In genomic region chr14:50823763-50824636, GRCh38 we compare ENCODE assay signal across 9 cellular contexts. TPM values are rescaled to one million over a fixed set of nuclear protein-coding genes. Genes with fewer than 3 reads are reported as not detected.
DNase-seq lines count a peak whose midpoint lies in the region; ATAC-seq, FAIRE-seq and TF ChIP-seq lines count a peak whose summit lies in the region.
"Had no signal": no experiment of that assay in that cellular context is flagged by ENCODE, and none has a peak within 500 bp of the region (broad histone marks: within the 10 kb centered on the region; RNA-seq: fewer than 3 reads in every experiment).

No MANE protein-coding gene starts in this region.

- peak in 3 of 5 donors; percentile 14 to 22 (median 16) for DNase-seq in CD4-positive, alpha-beta memory T cell
- DNase-seq in GM19239 (ENCODE audit: insufficient read length, low spot score) = no peak
- no peak for DNase-seq in central memory CD8-positive, alpha-beta T cell (ENCODE audit: low spot score in 2 of 2)
- DNase-seq in stomach = peak; percentile 64
- no peak for DNase-seq in stimulated activated naive CD4-positive, alpha-beta T cell treated with Interleukin-2 at 50 U/mL for 16 hours (lab: John Stamatoyannopoulos, UW)
- no peak for DNase-seq in RKO (ENCODE audit: low spot score)
- DNase-seq in endodermal cell = no peak

- ATAC-seq in HG03159 (IDR thresholded peaks at IDR 0.05; ENCODE audit: unreplicated experiment) = peak; percentile 73
- ATAC-seq in central memory CD8-positive, alpha-beta T cell (replicated peaks; ENCODE audit: extremely low read depth, poor library complexity, severe bottlenecking) = peak; percentile 41
- ATAC-seq: HCT116 had no signal

- TF ChIP-seq POLR2A in stomach (IDR thresholded peaks at IDR 0.05) = no peak

- POLR2A ChIA-PET in CD4-positive, alpha-beta memory T cell (lab: Charles Lee; ENCODE audit: partially characterized antibody) = interaction anchor here (0.6 to 5.6 kb wide), 7 partner anchors 7 to 922 kb away, joined by 3 to 50 read pairs (median 5); partner anchors contain the start of gene NIN

- no peaks in the 10 kb centered on the region for H3K9me3 ChIP-seq in CD4-positive, alpha-beta memory T cell (ENCODE audit: control insufficient read depth in 1 of 2, low read length in 2 of 2)
- no peaks in the 10 kb centered on the region for H3K9me3 ChIP-seq in stomach
- no peaks in the 10 kb centered on the region for H3K9me3 ChIP-seq in endodermal cell (ENCODE audit: control insufficient read depth, low read length)

- H3K27me3 ChIP-seq in CD4-positive, alpha-beta memory T cell (ENCODE audit: insufficient read depth, low read length) = no peaks in the 10 kb centered on the region
- no peaks in the 10 kb centered on the region for H3K27me3 ChIP-seq in stomach
- peaks cover 100% of the 10 kb centered on the region for H3K27me3 ChIP-seq in endodermal cell (ENCODE audit: control insufficient read depth, insufficient read depth, low read length, poor library complexity, severe bottlenecking)

- H3K9ac ChIP-seq in endodermal cell (ENCODE audit: extremely low read depth, low read length, poor library complexity, severe bottlenecking) = no peak overlapping the region

- intact Hi-C loops in CD4-positive, alpha-beta memory T cell (cut with micrococcal nuclease) = no loop called here
- intact Hi-C loops in stomach (cut with DNase I; ENCODE audit: low total_unique reads) = no loop called here

- peak; percentile 97 for FAIRE-seq in GM19239 (lab: Jason Lieb, UNC)

- peak overlapping the region; percentile 82 to 98 (median 94) for H3K27ac Mint-ChIP-seq in CD4-positive, alpha-beta memory T cell
- H3K27ac Mint-ChIP-seq in central memory CD8-positive, alpha-beta T cell (ENCODE audit: low read depth) = peak overlapping the region; percentile 93
- H3K27ac Mint-ChIP-seq in endodermal cell = no peak overlapping the region

- TF ChIP-seq EP300 in stomach (IDR thresholded peaks at IDR 0.05) = no peak

- H3K4me3 Mint-ChIP-seq in CD4-positive, alpha-beta memory T cell = peak overlapping the region; percentile 28 to 83 (median 61)
- peak overlapping the region; percentile 74 for H3K4me3 Mint-ChIP-seq in central memory CD8-positive, alpha-beta T cell
- H3K4me3 Mint-ChIP-seq in endodermal cell = no peak overlapping the region

- WGBS in stomach, 5 donors = 53 to 70% (median 54%) methylated on average over 10 of the region's 10 CpGs
- WGBS in endodermal cell (ENCODE audit: insufficient coverage in 1 of 2, insufficient read length in 1 of 2), 2 experiments = 64 to 71% methylated on average over 8 to 10 of the region's 10 CpGs

- H3K27me3 Mint-ChIP-seq in CD4-positive, alpha-beta memory T cell = no peaks in the 10 kb centered on the region
- H3K27me3 Mint-ChIP-seq in central memory CD8-positive, alpha-beta T cell = no peaks in the 10 kb centered on the region
- peaks cover 99% of the 10 kb centered on the region for H3K27me3 Mint-ChIP-seq in endodermal cell (ENCODE audit: insufficient read depth)

- peaks cover 13% of the 10 kb centered on the region in 2 donors for H3K36me3 Mint-ChIP-seq in CD4-positive, alpha-beta memory T cell
- H3K36me3 Mint-ChIP-seq in central memory CD8-positive, alpha-beta T cell (ENCODE audit: insufficient read depth) = peaks cover 21% of the 10 kb centered on the region
- no peaks in the 10 kb centered on the region for H3K36me3 Mint-ChIP-seq in endodermal cell (ENCODE audit: low read depth)

- H3K4me1 ChIP-seq in CD4-positive, alpha-beta memory T cell (ENCODE audit: insufficient read depth, low read length) = peaks cover 97% of the 10 kb centered on the region
- H3K4me1 ChIP-seq in stomach = peaks cover 20 to 83% (median 54%) of the 10 kb centered on the region in 4 donors
- H3K4me1 ChIP-seq in endodermal cell (ENCODE audit: control insufficient read depth, insufficient read depth, low read length) = peaks cover 5% of the 10 kb centered on the region

- peaks cover 6% of the 10 kb centered on the region for H3K36me3 ChIP-seq in CD4-positive, alpha-beta memory T cell (ENCODE audit: insufficient read depth, low read length)
- H3K36me3 ChIP-seq in stomach = no peaks in the 10 kb centered on the region
- H3K36me3 ChIP-seq in endodermal cell (ENCODE audit: control insufficient read depth, insufficient read depth, low read length) = no peaks in the 10 kb centered on the region

- TF ChIP-seq CTCF in stomach (IDR thresholded peaks at IDR 0.05) (no peak), endodermal cell (conservative IDR thresholded peaks at IDR 0.05) (no peak)

- peaks cover 78 to 96% (median 87%) of the 10 kb centered on the region in 4 donors for H3K4me1 Mint-ChIP-seq in CD4-positive, alpha-beta memory T cell
- peaks cover 94% of the 10 kb centered on the region for H3K4me1 Mint-ChIP-seq in central memory CD8-positive, alpha-beta T cell
- peaks cover 23% of the 10 kb centered on the region for H3K4me1 Mint-ChIP-seq in endodermal cell

- H3K4me3 ChIP-seq in CD4-positive, alpha-beta memory T cell (ENCODE audit: low read length in 2 of 2) = no peak overlapping the region
- peak overlapping the region in 3 of 4 donors; percentile 1 to 8 (median 7) for H3K4me3 ChIP-seq in stomach
- H3K4me3 ChIP-seq in endodermal cell (ENCODE audit: low read length) = no peak overlapping the region

- CTCF ChIA-PET in CD4-positive, alpha-beta memory T cell (lab: Charles Lee; ENCODE audit: partially characterized antibody) = interaction anchor here (0.6 to 5.5 kb wide), 5 partner anchors 37 to 503 kb away, joined by 3 to 52 read pairs (median 4); no protein-coding TSS in a partner anchor

- peak overlapping the region; percentile 56 for H3K27ac ChIP-seq in CD4-positive, alpha-beta memory T cell (ENCODE audit: low read depth, low read length)
- H3K27ac ChIP-seq in stomach (peak overlapping the region; percentile 45 to 78 (median 71)), endodermal cell (ENCODE audit: low read depth, low read length) (no peak overlapping the region)

- H3K9me3 Mint-ChIP-seq in CD4-positive, alpha-beta memory T cell = no peaks in the 10 kb centered on the region
- no peaks in the 10 kb centered on the region for H3K9me3 Mint-ChIP-seq in central memory CD8-positive, alpha-beta T cell
- peaks cover 2% of the 10 kb centered on the region for H3K9me3 Mint-ChIP-seq in endodermal cell

RNA-seq across cellular contexts. Expression of gene NIN, which starts 7.0 kb away (rescaled TPM):
- 100 to 1,000 TPM in 1 of 2 experiments, 10 to 100 TPM in 1; 99.7 to 102 TPM for total RNA-seq in CD4-positive, alpha-beta memory T cell
- 10 to 100 TPM in 1 of 2 donors, 1 to 10 TPM in 1; 8.5 to 50.1 TPM for polyA plus RNA-seq in CD4-positive, alpha-beta memory T cell
- total RNA-seq in stomach = 10 to 100 TPM; 13.3 to 70.5 (median 39.7) TPM
- 1 to 10 TPM; 5.3 to 9.5 (median 5.8) TPM for polyA plus RNA-seq in stomach
- total RNA-seq in endodermal cell = 1 to 10 TPM; 3.3 to 4.1 TPM
- polyA plus RNA-seq in endodermal cell (2013, experiment 1 of 2) = 26.9 TPM
- 28.3 TPM for polyA plus RNA-seq in endodermal cell (2013, experiment 2 of 2)

RNA-seq across cellular contexts. Expression of gene ABHD12B, which starts 47.9 kb away (rescaled TPM):
- not detected for total RNA-seq in CD4-positive, alpha-beta memory T cell
- not detected for polyA plus RNA-seq in CD4-positive, alpha-beta memory T cell
- not detected for total RNA-seq in stomach
- polyA plus RNA-seq in stomach = under 1 TPM in 1 of 3 donors, not detected in 2; 0.23 TPM
- total RNA-seq in endodermal cell = 10 to 100 TPM in 1 of 2 donors, under 1 TPM in 1; 0.80 to 55.0 TPM
- 0.71 TPM for polyA plus RNA-seq in endodermal cell (2013, experiment 1 of 2)
- polyA plus RNA-seq in endodermal cell (2013, experiment 2 of 2) = 0.75 TPM

Comparison
In these comparisons a context has a peak if more than half of its experiments do, and no peak if none do; other contexts are left out.
1. DNase-seq: peak in CD4-positive, alpha-beta memory T cell (3 of 5) and stomach (single experiment); none in GM19239 (single experiment), central memory CD8-positive, alpha-beta T cell (0 of 2), stimulated activated naive CD4-positive, alpha-beta T cell treated with Interleukin-2 at 50 U/mL for 16 hours (single experiment), RKO (single experiment) and endodermal cell (single experiment).
2. H3K4me3 ChIP-seq: peak in stomach (3 of 4); none in CD4-positive, alpha-beta memory T cell (0 of 2) and endodermal cell (single experiment).